Comparison of ENCODE assay signal across 13 cellular contexts in genomic region chr3:172530101-172530561, GRCh38. TPM values are rescaled to one million over a fixed set of nuclear protein-coding genes. Genes with fewer than 3 reads are reported as not detected.
A peak's percentile ranks its signal among the peaks of the same experiment; 100 is the strongest.
DNase-seq lines count a peak whose midpoint lies in the region; ATAC-seq, FAIRE-seq and TF ChIP-seq lines count a peak whose summit lies in the region.
"Had no signal": no experiment of that assay in that cellular context is flagged by ENCODE, and none has a peak within 500 bp of the region (broad histone marks: within the 10 kb centered on the region; RNA-seq: fewer than 3 reads in every experiment).

No MANE protein-coding gene starts in this region.

- H3K4me2 ChIP-seq in HepG2 (ENCODE audit: low read depth, low read length), result no peak overlapping the region
- H3K4me2 ChIP-seq: PC-9 had no signal

- H3K36me3 Mint-ChIP-seq in activated naive CD8-positive, alpha-beta T cell, result peaks cover 1% of the 10 kb centered on the region
- H3K36me3 Mint-ChIP-seq: brain; stimulated activated naive B cell treated with anti-CD40 and anti-IgM and Interleukin-4, amounts not matched to agents 10 μg/mL and 1 μg/mL and 100 μg/mL, for 72 hours had no signal

- intact Hi-C loops in HepG2 (cut with micrococcal nuclease; ENCODE audit: unreplicated experiment), result loop anchor here (1.0 kb wide), 1 partner anchor 115 kb away; no protein-coding TSS in a partner anchor
- intact Hi-C loops in right lobe of liver (cut with DNase I), result no loop called here
- intact Hi-C loops in esophagus squamous epithelium (cut with DNase I), result no loop called here

- peak overlapping the region; percentile 70 for H2AFZ ChIP-seq in HepG2 (ENCODE audit: low read length)
- H2AFZ ChIP-seq: PC-9 had no signal

- peak overlapping the region; percentile 58 for H3K27ac Mint-ChIP-seq in activated naive CD8-positive, alpha-beta T cell
- peak overlapping the region; percentile 85 to 87 for H3K27ac Mint-ChIP-seq in stimulated activated naive CD8-positive, alpha-beta T cell treated with anti-CD3 and anti-CD28 coated beads, Interleukin-15, amount 100 ng/mL, for 72 hours
- H3K27ac Mint-ChIP-seq: brain; stimulated activated naive B cell treated with anti-CD40 and anti-IgM and Interleukin-4, amounts not matched to agents 10 μg/mL and 1 μg/mL and 100 μg/mL, for 72 hours had no signal

- H3K9me3 Mint-ChIP-seq in activated naive CD8-positive, alpha-beta T cell (ENCODE audit: low read depth), result no peaks in the 10 kb centered on the region
- H3K9me3 Mint-ChIP-seq in stimulated activated naive CD8-positive, alpha-beta T cell treated with anti-CD3 and anti-CD28 coated beads, Interleukin-15, amount 100 ng/mL, for 72 hours, result peaks cover 0 to 3% of the 10 kb centered on the region in 2 donors
- H3K9me3 Mint-ChIP-seq: stimulated activated naive B cell treated with anti-CD40 and anti-IgM and Interleukin-4, amounts not matched to agents 10 μg/mL and 1 μg/mL and 100 μg/mL, for 72 hours had no signal

- ATAC-seq in HepG2 (peak; percentile 60), right lobe of liver (no peak), GM19023 (IDR thresholded peaks at IDR 0.05; ENCODE audit: unreplicated experiment) (no peak), HG02610 (IDR thresholded peaks at IDR 0.05; ENCODE audit: unreplicated experiment) (no peak)
- peak; percentile 80 for ATAC-seq in stimulated activated naive CD8-positive, alpha-beta T cell treated with anti-CD3 and anti-CD28 coated beads, Interleukin-15, amount 100 ng/mL, for 72 hours

- no peaks in the 10 kb centered on the region for H3K36me3 ChIP-seq in HepG2 (replicated peaks in 1 of 2; ENCODE audit: control insufficient read depth in 1 of 2, insufficient read depth in 2 of 2, low read length in 2 of 2)
- no peaks in the 10 kb centered on the region for H3K36me3 ChIP-seq in right lobe of liver
- no peaks in the 10 kb centered on the region for H3K36me3 ChIP-seq in KOPT-K1 (ENCODE audit: insufficient read depth, low read length)
- no peaks in the 10 kb centered on the region for H3K36me3 ChIP-seq in esophagus squamous epithelium
- H3K36me3 ChIP-seq: prostate gland had no signal

- no TSS peak for BruUV-seq in HepG2 (replicated peaks; lab: Mats Ljungman, UMichigan)

- no peak overlapping the region for H3K27ac ChIP-seq in HepG2 (ENCODE audit: extremely low read length, insufficient read depth, low read length)
- H3K27ac ChIP-seq in right lobe of liver, result no peak overlapping the region
- peak overlapping the region; percentile 68 for H3K27ac ChIP-seq in KOPT-K1 (ENCODE audit: low read depth, low read length, poor library complexity, severe bottlenecking)
- H3K27ac ChIP-seq in esophagus squamous epithelium, result no peak overlapping the region
- H3K27ac ChIP-seq: PC-9, prostate gland had no signal

- in situ Hi-C loops in HepG2 (cut with HindIII; ENCODE audit: extremely low pct_ligation_motif_present, low pct_unique_long_range_greater_than_20kb), result no loop called here

- TF ChIP-seq POLR2A in HepG2 (IDR thresholded peaks at IDR 0.05; ENCODE audit: insufficient read depth in 1 of 2, low read depth in 2 of 2, low read length in 2 of 2) (no peak), right lobe of liver (IDR thresholded peaks at IDR 0.05) (no peak), esophagus squamous epithelium (IDR thresholded peaks at IDR 0.05) (no peak)

- H3K27me3 Mint-ChIP-seq in activated naive CD8-positive, alpha-beta T cell, result no peaks in the 10 kb centered on the region
- no peaks in the 10 kb centered on the region for H3K27me3 Mint-ChIP-seq in stimulated activated naive CD8-positive, alpha-beta T cell treated with anti-CD3 and anti-CD28 coated beads, Interleukin-15, amount 100 ng/mL, for 72 hours
- H3K27me3 Mint-ChIP-seq: stimulated activated naive B cell treated with anti-CD40 and anti-IgM and Interleukin-4, amounts not matched to agents 10 μg/mL and 1 μg/mL and 100 μg/mL, for 72 hours had no signal

- DNase-seq in HepG2 (ENCODE audit: low spot score), result no peak
- DNase-seq in right lobe of liver, result no peak
- peak in 1 of 2 donors; percentile 43 for DNase-seq in stimulated activated naive CD8-positive, alpha-beta T cell treated with anti-CD3 and anti-CD28 coated beads, Interleukin-15, amount 100 ng/mL, for 72 hours
- DNase-seq in esophagus squamous epithelium (lab: John Stamatoyannopoulos, UW), result no peak
- DNase-seq: NCI-H1092; PC-9; stimulated activated naive B cell treated with anti-CD40 and anti-IgM and Interleukin-4, amounts not matched to agents 10 μg/mL and 1 μg/mL and 100 μg/mL, for 72 hours had no signal

- H4K20me1 ChIP-seq in HepG2 (ENCODE audit: insufficient read depth, low read length), result no peaks in the 10 kb centered on the region

- no peak overlapping the region for H3K9ac ChIP-seq in HepG2 (ENCODE audit: insufficient read depth, low read depth, low read length)

- H3K4me3 Mint-ChIP-seq in activated naive CD8-positive, alpha-beta T cell, result peak overlapping the region; percentile 14
- peak overlapping the region; percentile 48 to 52 for H3K4me3 Mint-ChIP-seq in stimulated activated naive CD8-positive, alpha-beta T cell treated with anti-CD3 and anti-CD28 coated beads, Interleukin-15, amount 100 ng/mL, for 72 hours
- H3K4me3 Mint-ChIP-seq: brain; stimulated activated naive B cell treated with anti-CD40 and anti-IgM and Interleukin-4, amounts not matched to agents 10 μg/mL and 1 μg/mL and 100 μg/mL, for 72 hours had no signal

- no peak for FAIRE-seq in HepG2 (lab: Jason Lieb, UNC)

- 50% methylated on average over 2 of the region's 2 CpGs for whole genome bisulfite sequencing in HepG2 (ENCODE audit: low lambda C conversion rate)
- WGBS in right lobe of liver (ENCODE audit: insufficient coverage, low coverage, low lambda C conversion rate, missing lambda C conversion rate), result 83% methylated on average over 1 of the region's 2 CpGs
- 78 to 85% methylated on average over 2 of the region's 2 CpGs for WGBS in esophagus squamous epithelium, 2 donors

- POLR2A ChIA-PET in HepG2 (lab: Yijun Ruan, JAX), result interaction anchor here (1.2 kb wide), 1 partner anchor 71 kb away, joined by 3 read pairs; no protein-coding TSS in a partner anchor

- H3K27me3 ChIP-seq in HepG2 (ENCODE audit: control insufficient read depth in 1 of 2, insufficient read depth in 2 of 2, low read length in 2 of 2) (no peaks in the 10 kb centered on the region), right lobe of liver (no peaks in the 10 kb centered on the region), esophagus squamous epithelium (no peaks in the 10 kb centered on the region)

- no peaks in the 10 kb centered on the region for H3K79me2 ChIP-seq in HepG2 (ENCODE audit: insufficient read depth, low read length)

- H3K4me3 ChIP-seq in HepG2 (replicated peaks in 1 of 3; ENCODE audit: insufficient read depth in 1 of 3, low read depth in 2 of 3, low read length in 3 of 3), result no peak overlapping the region
- H3K4me3 ChIP-seq in right lobe of liver, result no peak overlapping the region
- H3K4me3 ChIP-seq in esophagus squamous epithelium, result no peak overlapping the region
- H3K4me3 ChIP-seq: PC-9, prostate gland had no signal

- H3K4me1 ChIP-seq in HepG2 (ENCODE audit: insufficient read depth, low read length), result peaks cover 9% of the 10 kb centered on the region; the same call in 1 of the 2 replicates
- no peaks in the 10 kb centered on the region for H3K4me1 ChIP-seq in right lobe of liver
- H3K4me1 ChIP-seq in esophagus squamous epithelium, result peaks cover 0 to 5% (median 0%) of the 10 kb centered on the region in 3 donors
- H3K4me1 ChIP-seq: prostate gland had no signal

- H3K4me1 Mint-ChIP-seq in activated naive CD8-positive, alpha-beta T cell (ENCODE audit: low read depth), result peaks cover 17% of the 10 kb centered on the region
- peaks cover 36% of the 10 kb centered on the region for H3K4me1 Mint-ChIP-seq in stimulated activated naive CD8-positive, alpha-beta T cell treated with anti-CD3 and anti-CD28 coated beads, Interleukin-15, amount 100 ng/mL, for 72 hours
- H3K4me1 Mint-ChIP-seq: brain had no signal

- H3K9me3 ChIP-seq in HepG2 (ENCODE audit: low read length) (no peaks in the 10 kb centered on the region), right lobe of liver (no peaks in the 10 kb centered on the region), KOPT-K1 (ENCODE audit: insufficient read depth, low read length, poor library complexity, severe bottlenecking) (peaks cover 7% of the 10 kb centered on the region), esophagus squamous epithelium (no peaks in the 10 kb centered on the region)
- H3K9me3 ChIP-seq: prostate gland had no signal

- CTCF ChIA-PET in HepG2 (lab: Yijun Ruan, JAX; ENCODE audit: low intra/inter-chr PET ratio, low total read pairs), result no interaction called here

- no peak for TF ChIP-seq CTCF in HepG2 (CRISPR knock-in tag; IDR thresholded peaks at IDR 0.05)
- no peak for TF ChIP-seq CTCF in right lobe of liver (IDR thresholded peaks at IDR 0.05)
- no peak for TF ChIP-seq CTCF in esophagus squamous epithelium (IDR thresholded peaks at IDR 0.05)

- TF ChIP-seq EP300 in HepG2 (IDR thresholded peaks at IDR 0.05; ENCODE audit: low read depth in 2 of 2, low read length in 2 of 2) (no peak), HepG2 (CRISPR knock-in tag; IDR thresholded peaks at IDR 0.05; ENCODE audit: borderline replicate concordance) (no peak)

- TF ChIP-seq RAD21 in HepG2 (CRISPR knock-in tag; IDR thresholded peaks at IDR 0.05), result no peak

RNA-seq across cellular contexts. Expression of gene TNFSF10, which starts 6.9 kb away (rescaled TPM):
- total RNA-seq in HepG2 (2016; rRNA removed; fragmentation: Illumina TruSeq; extraction: Trizol), result 5.3 and 8.4 TPM in 2 replicates
- total RNA-seq in HepG2 (2016; cell fraction: cytosol; rRNA removed; fragmentation: Illumina TruSeq; extraction: Trizol; ENCODE audit: low read depth), result 1.4 and 1.9 TPM in 2 replicates
- total RNA-seq in HepG2 (2016; cell fraction: insoluble cytoplasmic fraction; rRNA removed; fragmentation: Illumina TruSeq; extraction: Trizol), result 6.3 and 9.1 TPM in 2 replicates
- 2.8 and 4.1 TPM in 2 replicates for total RNA-seq in HepG2 (2016; cell fraction: membrane; rRNA removed; fragmentation: Illumina TruSeq; extraction: Trizol)
- 6.0 and 7.6 TPM in 2 replicates for total RNA-seq in HepG2 (2016; cell fraction: nucleus; rRNA removed; fragmentation: Illumina TruSeq; extraction: Trizol)
- polyA plus RNA-seq in HepG2 (2011; rRNA removed), result 9.9 and 20.3 TPM in 2 replicates
- polyA plus RNA-seq in HepG2 (2011; cell fraction: cytosol; rRNA removed), result 7.7 and 20.5 TPM in 2 replicates
- polyA plus RNA-seq in HepG2 (2011; cell fraction: nucleus; rRNA removed), result 1.8 and 3.8 TPM in 2 replicates
- polyA plus RNA-seq in HepG2 (2012), result 30.8 and 49.4 TPM in 2 replicates
- polyA plus RNA-seq in HepG2 (2016; cell fraction: cytosol; fragmentation: Illumina TruSeq; extraction: Trizol; ENCODE audit: low read depth), result 1.2 and 1.3 TPM in 2 replicates
- 5.5 and 5.7 TPM in 2 replicates for polyA plus RNA-seq in HepG2 (2016; cell fraction: insoluble cytoplasmic fraction; fragmentation: Illumina TruSeq; extraction: Trizol; ENCODE audit: low read depth)
- polyA plus RNA-seq in HepG2 (2016; cell fraction: membrane; fragmentation: Illumina TruSeq; extraction: Trizol; ENCODE audit: low read depth), result 1.5 and 2.5 TPM in 2 replicates
- polyA plus RNA-seq in HepG2 (2016; cell fraction: nucleus; fragmentation: Illumina TruSeq; extraction: Trizol; ENCODE audit: insufficient read depth, low read depth), result 9.4 and 10.5 TPM in 2 replicates
- 1.5 and 11.8 TPM in 2 replicates for polyA minus RNA-seq in HepG2 (2011; rRNA and poly(A)+ RNA removed; ENCODE audit: low replicate concordance)
- 2.1 and 6.0 TPM in 2 replicates for polyA minus RNA-seq in HepG2 (2011; cell fraction: cytosol; rRNA and poly(A)+ RNA removed)
- 5.4 and 9.8 TPM in 2 replicates for polyA minus RNA-seq in HepG2 (2011; cell fraction: nucleus; rRNA and poly(A)+ RNA removed)
- 10 to 100 TPM; 12.9 to 57.6 (median 40.0) TPM for total RNA-seq in right lobe of liver
- 100 to 1,000 TPM in 2 of 4 donors, 10 to 100 TPM in 2; 61.7 to 128 (median 83.8) TPM for total RNA-seq in esophagus squamous epithelium

Comparison
In these comparisons a context has a peak if more than half of its experiments do, and no peak if none do; other contexts are left out.
1. ATAC-seq: peak in HepG2 (single experiment) and stimulated activated naive CD8-positive, alpha-beta T cell treated with anti-CD3 and anti-CD28 coated beads, Interleukin-15, amount 100 ng/mL, for 72 hours (single experiment); none in right lobe of liver (0 of 4), GM19023 (single experiment) and HG02610 (single experiment).